18 cellular contexts compared by ENCODE assay signal in the genomic region with DNA sequence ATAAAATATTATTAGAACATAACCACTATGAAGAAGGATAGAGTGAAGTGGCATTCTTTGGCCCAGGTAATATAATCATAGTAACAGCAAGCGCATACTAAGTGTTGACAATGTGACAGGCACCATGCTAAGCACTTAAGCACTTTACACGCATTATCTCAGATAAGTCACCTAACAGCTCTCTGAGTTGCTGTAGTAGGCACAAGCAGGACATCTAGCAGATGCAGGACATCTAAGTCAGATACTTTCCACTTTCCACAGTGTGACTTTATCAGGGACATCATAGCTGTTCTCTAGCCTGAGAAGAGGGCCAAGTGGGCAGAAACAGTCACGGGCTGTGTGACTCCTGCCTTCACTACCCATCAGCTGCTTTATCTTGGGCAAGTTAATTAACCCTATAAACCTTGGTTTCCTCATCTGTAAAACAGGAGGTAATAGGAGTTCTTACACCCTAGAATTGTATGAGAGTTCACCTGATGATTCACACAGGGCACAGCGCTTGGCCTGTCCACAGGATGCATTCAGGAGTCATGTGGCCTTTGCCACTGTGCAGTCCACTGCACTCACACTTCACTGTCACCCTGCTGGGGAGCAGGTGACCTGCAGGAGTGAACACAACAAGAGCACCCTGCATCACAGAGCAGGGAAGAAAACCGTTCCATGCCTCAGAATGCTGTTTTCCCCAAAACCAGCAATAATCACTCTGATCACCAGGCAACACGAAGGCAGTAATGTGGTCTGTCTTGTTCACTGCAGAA. TPM values are rescaled to one million over a fixed set of nuclear protein-coding genes. Genes with fewer than 3 reads are reported as not detected.
A peak's percentile ranks its signal among the peaks of the same experiment; 100 is the strongest.
DNase-seq lines count a peak whose midpoint lies in the region; ATAC-seq and TF ChIP-seq lines count a peak whose summit lies in the region.
"Had no signal": no experiment of that assay in that cellular context is flagged by ENCODE, and none has a peak within 500 bp of the region (broad histone marks: within the 10 kb centered on the region; RNA-seq: fewer than 3 reads in every experiment).

No MANE protein-coding gene starts in this region.

- H3K4me3 ChIP-seq in Panc1 (ENCODE audit: low read depth in 2 of 2, low read length in 2 of 2) (no peak overlapping the region), heart right ventricle (no peak overlapping the region), lower lobe of right lung (no peak overlapping the region)

- H3K4me3 Mint-ChIP-seq in progenitor cell of endocrine pancreas (ENCODE audit: low read depth): no peak overlapping the region
- H3K4me3 Mint-ChIP-seq in activated CD4-positive, alpha-beta T cell treated with anti-CD3 and anti-CD28 coated beads, Interleukin-2, amount 10 ng/mL, durations not matched to agents 24 days and 14 days: no peak overlapping the region
- H3K4me3 Mint-ChIP-seq: CD8-positive, alpha-beta memory T cell had no signal

- CTCF ChIA-PET in Panc1 (lab: Charles Lee): no interaction called here

- H3K27me3 ChIP-seq in Panc1 (ENCODE audit: control insufficient read depth, insufficient read depth, low read length) (no peaks in the 10 kb centered on the region), heart right ventricle (no peaks in the 10 kb centered on the region), lower lobe of right lung (ENCODE audit: low read depth) (no peaks in the 10 kb centered on the region)

- peak; percentile 37 for TF ChIP-seq CTCF in GM12873 (IDR thresholded peaks at IDR 0.05; ENCODE audit: insufficient read depth, low read depth, low read length, missing control alignments)
- TF ChIP-seq CTCF in Panc1 (IDR thresholded peaks at IDR 0.05): no peak
- TF ChIP-seq CTCF in heart right ventricle (IDR thresholded peaks at IDR 0.05): peak in 1 of 9 donors; percentile 13
- TF ChIP-seq CTCF in progenitor cell of endocrine pancreas (IDR thresholded peaks at IDR 0.05; ENCODE audit: unreplicated experiment): no peak
- TF ChIP-seq CTCF in lower lobe of right lung (IDR thresholded peaks at IDR 0.05): no peak

- POLR2A ChIA-PET in Panc1 (lab: Charles Lee): no interaction called here

- H3K4me1 ChIP-seq in Panc1 (ENCODE audit: control insufficient read depth, insufficient read depth, low read length) (no peaks in the 10 kb centered on the region), heart right ventricle (peaks cover 0 to 72% (median 23%) of the 10 kb centered on the region in 9 donors), lower lobe of right lung (peaks cover 37% of the 10 kb centered on the region)

- no TSS peak for BruUV-seq in Panc1 (replicated peaks; lab: Mats Ljungman, UMichigan)

- peak overlapping the region; percentile 43 for H3K27ac Mint-ChIP-seq in progenitor cell of endocrine pancreas
- H3K27ac Mint-ChIP-seq in activated CD4-positive, alpha-beta T cell treated with anti-CD3 and anti-CD28 coated beads, Interleukin-2, amount 10 ng/mL, durations not matched to agents 24 days and 14 days: no peak overlapping the region

- H3K27me3 Mint-ChIP-seq in progenitor cell of endocrine pancreas: no peaks in the 10 kb centered on the region
- no peaks in the 10 kb centered on the region for H3K27me3 Mint-ChIP-seq in activated CD4-positive, alpha-beta T cell treated with anti-CD3 and anti-CD28 coated beads, Interleukin-2, amount 10 ng/mL, durations not matched to agents 24 days and 14 days
- H3K27me3 Mint-ChIP-seq: CD8-positive, alpha-beta memory T cell had no signal

- no peak for DNase-seq in Panc1 (ENCODE audit: low read depth, low spot score)
- DNase-seq in heart right ventricle: no peak
- DNase-seq in progenitor cell of endocrine pancreas (ENCODE audit: low spot score, unreplicated experiment): no peak
- DNase-seq in activated CD4-positive, alpha-beta T cell treated with anti-CD3 and anti-CD28 coated beads, Interleukin-2, amount 10 ng/mL, durations not matched to agents 24 days and 14 days: no peak
- no peak for DNase-seq in lower lobe of right lung
- DNase-seq in hypothalamus (lab: John Stamatoyannopoulos, UW): no peak
- DNase-seq: CD8-positive, alpha-beta memory T cell; HCEC 1CT; NCI-H1048; NCI-H146; NCI-H2081 treated with DMSO at 0.1 percent for 48 hours; NCI-H2227 treated with DMSO at 0.1 percent for 48 hours; NCI-H526; PC-3; SK-N-SH had no signal

- H3K36me3 Mint-ChIP-seq in progenitor cell of endocrine pancreas (ENCODE audit: insufficient read depth): no peaks in the 10 kb centered on the region
- peaks cover 3% of the 10 kb centered on the region for H3K36me3 Mint-ChIP-seq in activated CD4-positive, alpha-beta T cell treated with anti-CD3 and anti-CD28 coated beads, Interleukin-2, amount 10 ng/mL, durations not matched to agents 24 days and 14 days (ENCODE audit: low read depth)

- 59 to 69% methylated on average over 6 of the region's 6 CpGs for WGBS in heart right ventricle, 2 donors

- H3K36me3 ChIP-seq in Panc1 (ENCODE audit: control insufficient read depth, insufficient read depth, low read length) (peaks cover 5% of the 10 kb centered on the region), heart right ventricle (peaks cover 0 to 32% (median 0%) of the 10 kb centered on the region in 9 donors), lower lobe of right lung (peaks cover 34% of the 10 kb centered on the region)

- no peaks in the 10 kb centered on the region for H3K9me3 Mint-ChIP-seq in progenitor cell of endocrine pancreas (ENCODE audit: low read depth)
- no peaks in the 10 kb centered on the region for H3K9me3 Mint-ChIP-seq in activated CD4-positive, alpha-beta T cell treated with anti-CD3 and anti-CD28 coated beads, Interleukin-2, amount 10 ng/mL, durations not matched to agents 24 days and 14 days
- H3K9me3 Mint-ChIP-seq: CD8-positive, alpha-beta memory T cell had no signal

- in situ Hi-C loops in Panc1 (cut with HindIII; ENCODE audit: low pct_unique_long_range_greater_than_20kb, low sequenced_read_pairs): no loop called here

- ATAC-seq in Panc1 (peak; percentile 58; the same call in 1 of the 2 replicates), heart right ventricle (peak in 7 of 8 donors; percentile 16 to 88 (median 61)), HG03521 (IDR thresholded peaks at IDR 0.05; ENCODE audit: unreplicated experiment) (no peak), lower lobe of right lung (no peak)
- ATAC-seq: PC-3 had no signal

- H3K9me3 ChIP-seq in Panc1 (ENCODE audit: control insufficient read depth, insufficient read depth, low read depth, low read length) (no peaks in the 10 kb centered on the region), heart right ventricle (no peaks in the 10 kb centered on the region), lower lobe of right lung (no peaks in the 10 kb centered on the region)
- H3K9me3 ChIP-seq: SK-N-SH had no signal

- intact Hi-C loops in Panc1 (cut with micrococcal nuclease; ENCODE audit: unreplicated experiment): no loop called here
- intact Hi-C loops in heart right ventricle (cut with DNase I): no loop called here
- intact Hi-C loops in activated CD4-positive, alpha-beta T cell treated with anti-CD3 and anti-CD28 coated beads, Interleukin-2, amount 10 ng/mL, durations not matched to agents 24 days and 14 days (cut with micrococcal nuclease): no loop called here
- intact Hi-C loops in lower lobe of right lung (cut with DNase I): no loop called here

- H3K27ac ChIP-seq in Panc1 (ENCODE audit: low read length): no peak overlapping the region
- no peak overlapping the region for H3K27ac ChIP-seq in heart right ventricle
- no peak overlapping the region for H3K27ac ChIP-seq in lower lobe of right lung

- H3K4me1 Mint-ChIP-seq in progenitor cell of endocrine pancreas (ENCODE audit: low read depth): no peaks in the 10 kb centered on the region
- peaks cover 4% of the 10 kb centered on the region for H3K4me1 Mint-ChIP-seq in activated CD4-positive, alpha-beta T cell treated with anti-CD3 and anti-CD28 coated beads, Interleukin-2, amount 10 ng/mL, durations not matched to agents 24 days and 14 days

RNA-seq across cellular contexts. Expression of a gene that starts 12.4 kb away (rescaled TPM):
- total RNA-seq in Panc1 (2021; ENCODE audit: unreplicated experiment): 172 TPM
- polyA plus RNA-seq in Panc1 (2012; ENCODE audit: insufficient read length): 69.3 TPM
- total RNA-seq in heart right ventricle: 10 to 100 TPM; 12.4 to 58.5 (median 15.3) TPM
- polyA plus RNA-seq in heart right ventricle: 10 to 100 TPM in 1 of 2 donors, 1 to 10 TPM in 1; 7.8 to 17.6 TPM
- 17.0 and 19.5 TPM in 2 replicates for total RNA-seq in progenitor cell of endocrine pancreas
- 7.6 and 9.1 TPM in 2 replicates for total RNA-seq in activated CD4-positive, alpha-beta T cell treated with anti-CD3 and anti-CD28 coated beads, Interleukin-2, amount 10 ng/mL, durations not matched to agents 24 days and 14 days
- 174 TPM for total RNA-seq in lower lobe of right lung

RNA-seq across cellular contexts. Expression of a gene that starts 32.0 kb away (rescaled TPM):
- total RNA-seq in Panc1 (2021; ENCODE audit: unreplicated experiment): 0.10 TPM
- polyA plus RNA-seq in Panc1 (2012; ENCODE audit: insufficient read length): not detected
- 1 to 10 TPM in 3 of 10 donors, under 1 TPM in 6, not detected in 1; 0.31 to 8.8 (median 0.76) TPM for total RNA-seq in heart right ventricle
- under 1 TPM; 0.23 to 0.51 TPM for polyA plus RNA-seq in heart right ventricle
- total RNA-seq in progenitor cell of endocrine pancreas: not detected in 2 replicates
- total RNA-seq in activated CD4-positive, alpha-beta T cell treated with anti-CD3 and anti-CD28 coated beads, Interleukin-2, amount 10 ng/mL, durations not matched to agents 24 days and 14 days: not detected in 2 replicates
- total RNA-seq in lower lobe of right lung: 4.4 TPM
- total RNA-seq: CD8-positive, alpha-beta memory T cell; HT1080; PC-3 had no signal
- polyA plus RNA-seq: SK-N-SH had no signal

Comparison
In these comparisons a context has a peak if more than half of its experiments do, and no peak if none do; other contexts are left out.
1. ATAC-seq: peak in Panc1 (single experiment) and heart right ventricle (7 of 8); none in HG03521 (single experiment) and lower lobe of right lung (0 of 2).